In genomic region chr12:49375406-49375805, GRCh38 we compare ENCODE assay signal across 28 cellular contexts. TPM values are rescaled to one million over a fixed set of nuclear protein-coding genes. Genes with fewer than 3 reads are reported as not detected.
DNase-seq lines count a peak whose midpoint lies in the region; ATAC-seq, FAIRE-seq and TF ChIP-seq lines count a peak whose summit lies in the region.
"Had no signal": no experiment of that assay in that cellular context is flagged by ENCODE, and none has a peak within 500 bp of the region (broad histone marks: within the 10 kb centered on the region; RNA-seq: fewer than 3 reads in every experiment).

No MANE protein-coding gene starts in this region.

- no peak for TF ChIP-seq EP300 in GM12878 (IDR thresholded peaks at IDR 0.05; ENCODE audit: borderline replicate concordance in 1 of 2, control insufficient read depth in 1 of 2, low read depth in 2 of 2, low read length in 2 of 2)

- TSS peak; percentile 28 for BruUV-seq in GM12878 (replicated peaks; lab: Mats Ljungman, UMichigan)

- no peak overlapping the region for H3K4me3 ChIP-seq in KMS-11 (IDR thresholded peaks at IDR 0.05; ENCODE audit: insufficient read depth, low read depth, low read length)
- H3K4me3 ChIP-seq in GM12878, result no peak overlapping the region
- H3K4me3 ChIP-seq in lower leg skin (ENCODE audit: low read depth, poor library complexity, severe bottlenecking), result no peak overlapping the region
- H3K4me3 ChIP-seq: gastrocnemius medialis, lung, psoas muscle, transverse colon had no signal

- H3K9ac ChIP-seq in KMS-11 (no peak overlapping the region), GM12878 (ENCODE audit: control insufficient read depth, insufficient read depth, low read length) (no peak overlapping the region)

- intact Hi-C loops in GM12878 (cut with micrococcal nuclease; ENCODE audit: unreplicated experiment) (no loop called here), lower leg skin (cut with DNase I; ENCODE audit: low total_unique reads) (no loop called here)

- no peak for DNase-seq in GM18507 (ENCODE audit: extremely low spot score, insufficient read length, low read depth)
- no peak for DNase-seq in GM12878 (ENCODE audit: low read depth, low spot score)
- DNase-seq in lower leg skin (ENCODE audit: low spot score in 2 of 2), result no peak
- no peak for DNase-seq in amygdala (lab: John Stamatoyannopoulos, UW)
- no peak for DNase-seq in GF-D8 (lab: John Stamatoyannopoulos, UW)
- DNase-seq: activated CD4-positive, alpha-beta T cell treated with anti-CD3 and anti-CD28 coated beads, Interleukin-2, amount 50 U/mL, for 48 hours; activated naive CD4-positive, alpha-beta T cell treated with anti-CD3 and anti-CD28 coated beads, Interleukin-2, amount 10 ng/mL, durations not matched to agents 7 days and 5 days; activated T-cell treated with anti-CD3 and anti-CD28 coated beads, Interleukin-2, amount 50 U/mL, for 4 hours; CD8-positive, alpha-beta T cell; cerebellar nuclear complex; erythroblast; gastrocnemius medialis; HFFc6; hypothalamus; islet precursor cell; Kasumi-1; NCI-H1092; NCI-H526 treated with DMSO at 0.1 percent for 48 hours; psoas muscle; SIG-M5; T-cell; transverse colon; WERI-Rb-1 had no signal

- H3K27me3 ChIP-seq in KMS-11 (ENCODE audit: insufficient read depth, low read depth) (no peaks in the 10 kb centered on the region), GM12878 (replicated peaks in 1 of 2; ENCODE audit: control insufficient read depth in 2 of 2, insufficient read depth in 2 of 2, low read length in 1 of 2) (no peaks in the 10 kb centered on the region)
- H3K27me3 ChIP-seq: gastrocnemius medialis, transverse colon had no signal

- SMC1A ChIA-PET in GM12878 (lab: Charles Lee; ENCODE audit: uncharacterized antibody, unreplicated experiment), result interaction anchor here (0.7 to 1.6 kb wide), 8 partner anchors 9 to 152 kb away, joined by 3 to 8 read pairs (median 4); partner anchors contain the start of gene SPATS2

- 30% methylated on average over 1 of the region's 1 CpG for WGBS in GM12878 (ENCODE audit: insufficient coverage, insufficient replicate concordance, low lambda C conversion rate, missing lambda C conversion rate)
- 95 to 97% methylated on average over 1 of the region's 1 CpG for WGBS in lower leg skin, 2 donors

- TF ChIP-seq POLR2A in GM12878 (IDR thresholded peaks at IDR 0.05; ENCODE audit: low read depth, low read length) (no peak), lower leg skin (IDR thresholded peaks at IDR 0.05) (no peak)

- peaks cover 98% of the 10 kb centered on the region for H3K79me2 ChIP-seq in KMS-11 (ENCODE audit: insufficient read depth, low read depth)
- peaks cover 78% of the 10 kb centered on the region for H3K79me2 ChIP-seq in GM12878 (ENCODE audit: control insufficient read depth, insufficient read depth, low read length)

- H4K20me1 ChIP-seq in KMS-11 (ENCODE audit: insufficient read depth) (peaks cover 15% of the 10 kb centered on the region), GM12878 (ENCODE audit: control insufficient read depth, insufficient read depth) (peaks cover 2% of the 10 kb centered on the region; the same call in 1 of the 2 replicates)

- H3K4me1 ChIP-seq in KMS-11 (ENCODE audit: low read depth, poor library complexity, severe bottlenecking), result peaks cover 45% of the 10 kb centered on the region
- peaks cover 12% of the 10 kb centered on the region for H3K4me1 ChIP-seq in GM12878 (ENCODE audit: control insufficient read depth, insufficient read depth, low read length)
- H3K4me1 ChIP-seq: transverse colon had no signal

- POLR2A ChIA-PET in GM12878 (lab: Charles Lee), result interaction anchor here (0.6 to 3.6 kb wide), 4 partner anchors 8 to 366 kb away, joined by 3 to 19 read pairs (median 6); partner anchors contain the start of genes SPATS2 and TMBIM6

- no peak overlapping the region for H2AFZ ChIP-seq in KMS-11 (ENCODE audit: low read depth)
- H2AFZ ChIP-seq in GM12878 (ENCODE audit: control insufficient read depth, low read depth, low read length), result no peak overlapping the region

- TF ChIP-seq RAD21 in GM12878 (IDR thresholded peaks at IDR 0.05; ENCODE audit: insufficient read depth, low read depth, low read length), result no peak

- TF ChIP-seq CTCF in KMS-11 (conservative IDR thresholded peaks at IDR 0.05; ENCODE audit: low read depth, low read length) (no peak), GM12878 (IDR thresholded peaks at IDR 0.05 in 2 of 3, conservative IDR thresholded peaks at IDR 0.05 in 1 of 3; ENCODE audit: control insufficient read depth in 2 of 3, extremely low read depth in 1 of 3, insufficient read depth in 1 of 3, low read depth in 3 of 3, low read length in 3 of 3) (no peak), lower leg skin (IDR thresholded peaks at IDR 0.05) (no peak)

- no peaks in the 10 kb centered on the region for H3K9me3 ChIP-seq in GM12878 (replicated peaks; ENCODE audit: control insufficient read depth, insufficient read depth, low read length)
- H3K9me3 ChIP-seq: gastrocnemius medialis, psoas muscle, transverse colon had no signal

- H3K4me2 ChIP-seq in KMS-11 (no peak overlapping the region), GM12878 (ENCODE audit: control insufficient read depth, insufficient read depth) (no peak overlapping the region)

- H3K36me3 ChIP-seq in KMS-11 (ENCODE audit: insufficient read depth) (no peaks in the 10 kb centered on the region), GM12878 (ENCODE audit: control insufficient read depth in 2 of 2, insufficient read depth in 2 of 2, low read length in 1 of 2) (peaks cover 0 to 5% of the 10 kb centered on the region in 2 experiments; a peak in 2 of 4 replicates)
- H3K36me3 ChIP-seq: transverse colon had no signal

- CTCF ChIA-PET in GM12878 (lab: Yijun Ruan, JAX), result interaction anchor here (0.8 to 2.9 kb wide), 5 partner anchors 8 to 139 kb away, joined by 3 to 17 read pairs (median 6); partner anchors contain the start of genes DNAJC22 and SPATS2

- RAD21 ChIA-PET in GM12878 (lab: Charles Lee; ENCODE audit: unreplicated experiment), result interaction anchor here (1.2 to 3.1 kb wide), 5 partner anchors 8 to 55 kb away, joined by 3 to 17 read pairs (median 4); partner anchors contain the start of gene SPATS2

- FAIRE-seq in GM18507 (lab: Jason Lieb, UNC), result peak; percentile 48
- no peak for FAIRE-seq in GM12878 (lab: Jason Lieb, UNC)
- FAIRE-seq: HTR-8/SVneo had no signal

- H3K27ac ChIP-seq in KMS-11 (peak overlapping the region; percentile 20; the same call in 1 of the 2 replicates), GM12878 (ENCODE audit: control insufficient read depth, insufficient read depth) (no peak overlapping the region; the same call in 1 of the 2 replicates)
- H3K27ac ChIP-seq: gastrocnemius medialis, psoas muscle, transverse colon, WERI-Rb-1 had no signal

- peak; percentile 54 for ATAC-seq in GM19023 (IDR thresholded peaks at IDR 0.05; ENCODE audit: unreplicated experiment)
- ATAC-seq in GM12878, result peak; percentile 62
- ATAC-seq: activated T-cell treated with anti-CD3 and anti-CD28 coated beads, Interleukin-2, amount 50 U/mL, for 4 hours; CD8-positive, alpha-beta T cell; gastrocnemius medialis; psoas muscle; T-cell had no signal

- in situ Hi-C loops in GM12878 (cut with MboI), result no loop called here

RNA-seq across cellular contexts. Expression of gene SPATS2, which starts 8.1 kb away (rescaled TPM):
- 99.1 and 102 TPM in 2 replicates for total RNA-seq in GM12878 (2013; cell fraction: nucleolus; rRNA removed)
- total RNA-seq in GM12878 (2014; rRNA removed) (17.2 and 23.0 TPM in 2 replicates), GM12878 (2014; rRNA removed; fragmentation: Illumina TruSeq; extraction: Trizol) (29.6 and 30.0 TPM in 2 replicates), GM12878 (2021) (22.7 and 26.2 TPM in 2 replicates), lower leg skin (10 to 100 TPM; 14.0 to 26.5 (median 19.6) TPM)
- 24.7 TPM for polyA plus RNA-seq in GM12878 (2011; ENCODE audit: low read depth)
- polyA plus RNA-seq in GM12878 (2011; rRNA removed) (54.2 and 76.7 TPM in 2 replicates), GM12878 (2014; fragmentation: Illumina TruSeq; extraction: Trizol) (36.0 and 39.8 TPM in 2 replicates), GM12878 (2014; fragmentation: Nextera tagmentation; extraction: Ambion mirVana) (10 to 100 TPM in 1 of 2 experiments, 1 to 10 TPM in 1; 9.0 to 12.9 TPM), GM12878 (2014; rRNA removed) (25.2 TPM in 2 replicates), GM12878 (2016; fragmentation: Nextera tagmentation; extraction: Ambion mirVana) (10 to 100 TPM; 28.8 to 36.9 TPM)
- polyA plus RNA-seq in GM12878 (2011; cell fraction: cytosol; rRNA removed), result 45.9 and 58.8 TPM in 2 replicates
- 29.2 and 32.2 TPM in 2 replicates for polyA plus RNA-seq in GM12878 (2011; cell fraction: nucleus; rRNA removed)
- polyA plus RNA-seq in GM12878 (2012), result 26.5 and 28.7 TPM in 2 replicates
- polyA minus RNA-seq in GM12878 (2011; rRNA and poly(A)+ RNA removed), result 73.0 and 74.3 TPM in 2 replicates
- 31.5 and 40.1 TPM in 2 replicates for polyA minus RNA-seq in GM12878 (2011; cell fraction: cytosol; rRNA and poly(A)+ RNA removed)
- polyA minus RNA-seq in GM12878 (2011; cell fraction: nucleus; rRNA and poly(A)+ RNA removed), result 26.4 and 37.9 TPM in 2 replicates

RNA-seq across cellular contexts. Expression of gene DNAJC22, which starts 28.7 kb away (rescaled TPM):
- 1.1 and 1.2 TPM in 2 replicates for total RNA-seq in GM12878 (2013; cell fraction: nucleolus; rRNA removed)
- total RNA-seq in GM12878 (2014; rRNA removed) (0.05 and 0.11 TPM in 2 replicates), GM12878 (2014; rRNA removed; fragmentation: Illumina TruSeq; extraction: Trizol) (0.09 TPM in 2 replicates), GM12878 (2021) (0.15 and 0.19 TPM in 2 replicates), lower leg skin (under 1 TPM; 0.21 to 0.52 (median 0.35) TPM)
- polyA plus RNA-seq in GM12878 (2011; ENCODE audit: low read depth), result not detected
- polyA plus RNA-seq in GM12878 (2011; rRNA removed) (0.61 and 0.82 TPM in 2 replicates), GM12878 (2014; fragmentation: Illumina TruSeq; extraction: Trizol) (0.06 and 0.10 TPM in 2 replicates), GM12878 (2014; fragmentation: Nextera tagmentation; extraction: Ambion mirVana) (not detected), GM12878 (2014; rRNA removed) (0.20 and 0.44 TPM in 2 replicates), GM12878 (2016; fragmentation: Nextera tagmentation; extraction: Ambion mirVana) (under 1 TPM in 1 of 2 experiments, not detected in 1; 0.13 TPM)
- 0.75 and 1.2 TPM in 2 replicates for polyA plus RNA-seq in GM12878 (2011; cell fraction: cytosol; rRNA removed)
- 1.3 and 1.5 TPM in 2 replicates for polyA plus RNA-seq in GM12878 (2011; cell fraction: nucleus; rRNA removed)
- polyA plus RNA-seq in GM12878 (2012), result 0.08 and 0.19 TPM in 2 replicates
- 0.44 and 0.77 TPM in 2 replicates for polyA minus RNA-seq in GM12878 (2011; rRNA and poly(A)+ RNA removed)
- polyA minus RNA-seq in GM12878 (2011; cell fraction: cytosol; rRNA and poly(A)+ RNA removed), result not detected in 2 replicates
- polyA minus RNA-seq in GM12878 (2011; cell fraction: nucleus; rRNA and poly(A)+ RNA removed), result 0.57 and 0.60 TPM in 2 replicates
- total RNA-seq: CD8-positive, alpha-beta T cell; skeletal muscle tissue had no signal

RNA-seq across cellular contexts. Expression of gene C1QL4, which starts 38.4 kb away (rescaled TPM):
- not detected in 2 replicates for total RNA-seq in GM12878 (2013; cell fraction: nucleolus; rRNA removed)
- not detected in 2 replicates for total RNA-seq in GM12878 (2014; rRNA removed)
- not detected in 2 replicates for total RNA-seq in GM12878 (2014; rRNA removed; fragmentation: Illumina TruSeq; extraction: Trizol)
- not detected in 2 replicates for total RNA-seq in GM12878 (2021)
- not detected for polyA plus RNA-seq in GM12878 (2011; ENCODE audit: low read depth)
- polyA plus RNA-seq in GM12878 (2011; rRNA removed), result not detected in 2 replicates
- 0.03 TPM in 1 of 2 replicates, not detected in the other for polyA plus RNA-seq in GM12878 (2011; cell fraction: cytosol; rRNA removed)
- 0.06 and 0.13 TPM in 2 replicates for polyA plus RNA-seq in GM12878 (2011; cell fraction: nucleus; rRNA removed)
- 0.12 and 0.13 TPM in 2 replicates for polyA plus RNA-seq in GM12878 (2012)
- polyA plus RNA-seq in GM12878 (2014; fragmentation: Illumina TruSeq; extraction: Trizol), result not detected in 2 replicates
- not detected for polyA plus RNA-seq in GM12878 (2014; fragmentation: Nextera tagmentation; extraction: Ambion mirVana)
- 0.05 TPM in 1 of 2 replicates, not detected in the other for polyA plus RNA-seq in GM12878 (2014; rRNA removed)
- not detected for polyA plus RNA-seq in GM12878 (2016; fragmentation: Nextera tagmentation; extraction: Ambion mirVana)
- not detected in 2 replicates for polyA minus RNA-seq in GM12878 (2011; rRNA and poly(A)+ RNA removed)
- polyA minus RNA-seq in GM12878 (2011; cell fraction: cytosol; rRNA and poly(A)+ RNA removed), result not detected in 2 replicates
- polyA minus RNA-seq in GM12878 (2011; cell fraction: nucleus; rRNA and poly(A)+ RNA removed), result 0.19 TPM in 1 of 2 replicates, not detected in the other
- 1 to 10 TPM in 2 of 4 donors, under 1 TPM in 1, not detected in 1; 0.62 to 2.5 (median 1.1) TPM for total RNA-seq in lower leg skin
- total RNA-seq: activated T-cell treated with anti-CD3 and anti-CD28 coated beads, Interleukin-2, amount 50 U/mL, for 4 hours; CD8-positive, alpha-beta T cell; gastrocnemius medialis; lung; psoas muscle; skeletal muscle tissue; T-cell; transverse colon had no signal
- polyA plus RNA-seq: psoas muscle had no signal

RNA-seq across cellular contexts. Expression of gene TROAP, which starts 52.4 kb away (rescaled TPM):
- total RNA-seq in GM12878 (2013; cell fraction: nucleolus; rRNA removed), result 21.4 and 21.8 TPM in 2 replicates
- total RNA-seq in GM12878 (2014; rRNA removed) (38.9 and 39.1 TPM in 2 replicates), GM12878 (2014; rRNA removed; fragmentation: Illumina TruSeq; extraction: Trizol) (40.1 and 44.2 TPM in 2 replicates), GM12878 (2021) (48.8 and 58.2 TPM in 2 replicates), lower leg skin (10 to 100 TPM in 1 of 4 donors, 1 to 10 TPM in 3; 2.1 to 24.2 (median 6.7) TPM)
- 13.1 TPM for polyA plus RNA-seq in GM12878 (2011; ENCODE audit: low read depth)
- polyA plus RNA-seq in GM12878 (2011; rRNA removed) (15.6 and 29.0 TPM in 2 replicates), GM12878 (2014; fragmentation: Illumina TruSeq; extraction: Trizol) (41.8 and 93.7 TPM in 2 replicates), GM12878 (2014; fragmentation: Nextera tagmentation; extraction: Ambion mirVana) (10 to 100 TPM; 26.8 to 46.9 TPM), GM12878 (2014; rRNA removed) (69.9 and 75.4 TPM in 2 replicates), GM12878 (2016; fragmentation: Nextera tagmentation; extraction: Ambion mirVana) (10 to 100 TPM; 59.3 to 59.8 TPM)
- 22.7 and 35.7 TPM in 2 replicates for polyA plus RNA-seq in GM12878 (2011; cell fraction: cytosol; rRNA removed)
- polyA plus RNA-seq in GM12878 (2011; cell fraction: nucleus; rRNA removed), result 112 and 150 TPM in 2 replicates
- polyA plus RNA-seq in GM12878 (2012), result 23.4 and 24.0 TPM in 2 replicates
- polyA minus RNA-seq in GM12878 (2011; rRNA and poly(A)+ RNA removed), result 17.0 and 28.9 TPM in 2 replicates
- 13.1 and 17.6 TPM in 2 replicates for polyA minus RNA-seq in GM12878 (2011; cell fraction: cytosol; rRNA and poly(A)+ RNA removed)
- 37.7 and 62.9 TPM in 2 replicates for polyA minus RNA-seq in GM12878 (2011; cell fraction: nucleus; rRNA and poly(A)+ RNA removed)
